Comparison of ENCODE assay signal across 9 cellular contexts in the genomic region with DNA sequence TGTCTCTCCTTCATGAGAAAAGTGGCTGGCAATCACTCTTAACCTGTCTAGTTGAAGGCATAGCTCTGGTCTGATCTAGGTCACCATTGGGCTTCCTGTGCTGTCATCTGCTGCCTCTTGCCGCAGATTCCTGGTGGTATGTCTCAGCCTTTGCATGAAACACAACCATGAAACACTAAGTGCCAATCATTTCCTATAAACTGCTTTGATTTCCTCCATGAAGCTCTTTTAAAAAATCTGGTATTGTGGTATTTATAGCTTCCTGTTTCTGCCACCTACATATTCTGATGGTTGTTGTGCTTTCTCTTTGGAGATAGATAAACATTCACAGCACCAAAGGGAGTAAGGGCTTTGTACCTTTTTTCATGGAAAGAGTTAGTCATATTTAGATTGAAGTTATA.
A peak's percentile ranks its signal among the peaks of the same experiment; 100 is the strongest.
DNase-seq lines count a peak whose midpoint lies in the region; ATAC-seq lines count a peak whose summit lies in the region.
"Had no signal": no experiment of that assay in that cellular context is flagged by ENCODE, and none has a peak within 500 bp of the region (broad histone marks: within the 10 kb centered on the region; RNA-seq: fewer than 3 reads in every experiment).

No MANE protein-coding gene starts in this region.

- ATAC-seq in HG03442 (IDR thresholded peaks at IDR 0.05; ENCODE audit: unreplicated experiment): peak; percentile 48
- ATAC-seq in HG02981 (IDR thresholded peaks at IDR 0.05; ENCODE audit: unreplicated experiment): no peak
- ATAC-seq in GM18511 (IDR thresholded peaks at IDR 0.05; ENCODE audit: unreplicated experiment): no peak

- peak; percentile 49 for DNase-seq in activated CD4-positive, alpha-beta T cell treated with anti-CD3 and anti-CD28 coated beads, Interleukin-2, amount 50 U/mL, for 1 hour
- DNase-seq in astrocyte of the hippocampus (ENCODE audit: low read depth, low spot score) (peak; percentile 49), NCI-H2227 (lab: John Stamatoyannopoulos, UW; ENCODE audit: unreplicated experiment) (no peak), putamen (ENCODE audit: low spot score) (no peak)
- peak; percentile 36 to 56 for DNase-seq in stimulated activated CD8-positive, alpha-beta memory T cell treated with anti-CD3 and anti-CD28 coated beads, Interleukin-7, amount 100 ng/mL, for 4 hours (ENCODE audit: low read depth in 2 of 2)
- DNase-seq: colonic mucosa had no signal

Comparison
In these comparisons a context has a peak if more than half of its experiments do, and no peak if none do; other contexts are left out.
1. DNase-seq: peak in activated CD4-positive, alpha-beta T cell treated with anti-CD3 and anti-CD28 coated beads, Interleukin-2, amount 50 U/mL, for 1 hour (single experiment), astrocyte of the hippocampus (single experiment) and stimulated activated CD8-positive, alpha-beta memory T cell treated with anti-CD3 and anti-CD28 coated beads, Interleukin-7, amount 100 ng/mL, for 4 hours (2 of 2); none in NCI-H2227 (single experiment) and putamen (single experiment).